ENCODE assay signal across 13 cellular contexts in the genomic region with DNA sequence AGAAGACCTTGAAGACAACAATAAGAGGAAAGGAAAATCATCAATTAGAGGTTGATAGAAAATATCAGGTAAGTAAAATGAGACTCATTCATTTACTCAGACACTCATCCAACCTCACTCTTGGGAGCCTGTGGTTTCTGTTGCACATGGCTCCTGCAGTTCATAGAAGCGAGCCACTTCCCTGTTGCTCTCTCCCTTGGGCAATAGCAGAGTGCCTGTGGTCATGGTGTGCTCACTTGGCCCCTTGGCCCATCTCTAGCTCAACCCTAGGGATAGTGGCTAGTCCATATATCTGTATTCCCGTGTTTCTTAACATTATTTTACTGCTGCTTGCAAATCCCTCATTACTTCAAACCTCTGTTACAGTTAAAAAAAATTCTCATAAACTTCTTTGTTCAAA.
DNase-seq lines count a peak whose midpoint lies in the region; ATAC-seq and TF ChIP-seq lines count a peak whose summit lies in the region.
"Had no signal": no experiment of that assay in that cellular context is flagged by ENCODE, and none has a peak within 500 bp of the region (broad histone marks: within the 10 kb centered on the region; RNA-seq: fewer than 3 reads in every experiment).

No MANE protein-coding gene starts in this region.

- peaks cover 0 to 2% of the 10 kb centered on the region in 2 donors for H3K27me3 Mint-ChIP-seq in natural killer cell treated with Interleukin-12 subunit alpha and Interleukin-12 subunit beta and Interleukin-15 and Interleukin-18, amount 100 ng/mL, for 72 hours
- no peaks in the 10 kb centered on the region for H3K27me3 Mint-ChIP-seq in natural killer cell (ENCODE audit: low read depth in 2 of 2)
- no peaks in the 10 kb centered on the region for H3K27me3 Mint-ChIP-seq in HFFc6 (ENCODE audit: insufficient read depth)

- ATAC-seq in natural killer cell treated with Interleukin-12 subunit alpha and Interleukin-12 subunit beta and Interleukin-15 and Interleukin-18, amount 100 ng/mL, for 72 hours: peak; percentile 74 to 78
- no peak for ATAC-seq in natural killer cell
- ATAC-seq: stimulated activated effector memory CD8-positive, alpha-beta T cell treated with anti-CD3 and anti-CD28 coated beads, Interleukin-12 subunit alpha, Interleukin-12 subunit beta, amount 100 ng/mL, for 72 hours had no signal

- peaks cover 24 to 46% of the 10 kb centered on the region in 2 donors for H3K4me1 Mint-ChIP-seq in natural killer cell treated with Interleukin-12 subunit alpha and Interleukin-12 subunit beta and Interleukin-15 and Interleukin-18, amount 100 ng/mL, for 72 hours (ENCODE audit: low read depth in 2 of 2)
- H3K4me1 Mint-ChIP-seq in natural killer cell: peaks cover 17 to 23% of the 10 kb centered on the region in 2 donors
- peaks cover 8% of the 10 kb centered on the region for H3K4me1 Mint-ChIP-seq in HFFc6 (ENCODE audit: low read depth)

- peaks cover 6% of the 10 kb centered on the region for H3K36me3 Mint-ChIP-seq in natural killer cell treated with Interleukin-12 subunit alpha and Interleukin-12 subunit beta and Interleukin-15 and Interleukin-18, amount 100 ng/mL, for 72 hours
- H3K36me3 Mint-ChIP-seq in natural killer cell (no peaks in the 10 kb centered on the region), HFFc6 (ENCODE audit: low read depth) (no peaks in the 10 kb centered on the region)
- H3K36me3 Mint-ChIP-seq: stimulated activated effector memory CD8-positive, alpha-beta T cell treated with anti-CD3 and anti-CD28 coated beads, Interleukin-12 subunit alpha, Interleukin-12 subunit beta, amount 100 ng/mL, for 72 hours had no signal

- peaks cover 3% of the 10 kb centered on the region for H3K9me3 Mint-ChIP-seq in natural killer cell treated with Interleukin-12 subunit alpha and Interleukin-12 subunit beta and Interleukin-15 and Interleukin-18, amount 100 ng/mL, for 72 hours
- H3K9me3 Mint-ChIP-seq in natural killer cell (no peaks in the 10 kb centered on the region), HFFc6 (no peaks in the 10 kb centered on the region)
- H3K9me3 Mint-ChIP-seq: stimulated activated effector memory CD8-positive, alpha-beta T cell treated with anti-CD3 and anti-CD28 coated beads, Interleukin-12 subunit alpha, Interleukin-12 subunit beta, amount 100 ng/mL, for 72 hours had no signal

- DNase-seq in natural killer cell treated with Interleukin-12 subunit alpha and Interleukin-12 subunit beta and Interleukin-15 and Interleukin-18, amount 100 ng/mL, for 72 hours (ENCODE audit: low spot score): no peak
- DNase-seq in natural killer cell: no peak
- peak; percentile 7 for DNase-seq in NCI-H2107 (lab: John Stamatoyannopoulos, UW)
- peak; percentile 17 for DNase-seq in UCSD-AML1 (lab: John Stamatoyannopoulos, UW; ENCODE audit: unreplicated experiment)
- DNase-seq in stimulated activated naive CD4-positive, alpha-beta T cell treated with Interleukin-2 at 50 U/mL for 16 hours (lab: John Stamatoyannopoulos, UW): no peak
- DNase-seq in GM13976 (ENCODE audit: low spot score): no peak
- no peak for DNase-seq in HFFc6
- no peak for DNase-seq in activated CD4-positive, CD25-positive, alpha-beta regulatory T cell (lab: John Stamatoyannopoulos, UW)
- DNase-seq: activated naive CD4-positive, alpha-beta T cell treated with anti-CD3 and anti-CD28 coated beads, Interleukin-2, amount 50 U/mL, for 16 hours; NCI-H187; NCI-H82; occipital lobe had no signal

- TF ChIP-seq CTCF in natural killer cell (IDR thresholded peaks at IDR 0.05): no peak
- TF ChIP-seq CTCF in GM13976 (IDR thresholded peaks at IDR 0.05; ENCODE audit: borderline replicate concordance, control extremely low read depth, extremely low read depth, insufficient read depth, missing control alignments): no peak
- no peak for TF ChIP-seq CTCF in HFFc6 (IDR thresholded peaks at IDR 0.05)

- in situ Hi-C loops in GM13976 (cut with MboI; ENCODE audit: low sequenced_read_pairs, unreplicated experiment): no loop called here

- H3K4me3 Mint-ChIP-seq in natural killer cell treated with Interleukin-12 subunit alpha and Interleukin-12 subunit beta and Interleukin-15 and Interleukin-18, amount 100 ng/mL, for 72 hours: peak overlapping the region; percentile 15
- H3K4me3 Mint-ChIP-seq in natural killer cell: no peak overlapping the region
- no peak overlapping the region for H3K4me3 Mint-ChIP-seq in HFFc6
- H3K4me3 Mint-ChIP-seq: stimulated activated effector memory CD8-positive, alpha-beta T cell treated with anti-CD3 and anti-CD28 coated beads, Interleukin-12 subunit alpha, Interleukin-12 subunit beta, amount 100 ng/mL, for 72 hours had no signal

- peak overlapping the region in 1 of 2 donors; percentile 89 for H3K27ac Mint-ChIP-seq in natural killer cell treated with Interleukin-12 subunit alpha and Interleukin-12 subunit beta and Interleukin-15 and Interleukin-18, amount 100 ng/mL, for 72 hours
- H3K27ac Mint-ChIP-seq in natural killer cell: no peak overlapping the region
- no peak overlapping the region for H3K27ac Mint-ChIP-seq in HFFc6
- H3K27ac Mint-ChIP-seq: stimulated activated effector memory CD8-positive, alpha-beta T cell treated with anti-CD3 and anti-CD28 coated beads, Interleukin-12 subunit alpha, Interleukin-12 subunit beta, amount 100 ng/mL, for 72 hours had no signal

- intact Hi-C loops in natural killer cell (cut with micrococcal nuclease): no loop called here

Comparison
In these comparisons a context has a peak if more than half of its experiments do, and no peak if none do; other contexts are left out.
1. ATAC-seq: peak in natural killer cell treated with Interleukin-12 subunit alpha and Interleukin-12 subunit beta and Interleukin-15 and Interleukin-18, amount 100 ng/mL, for 72 hours (2 of 2); none in natural killer cell (0 of 3).
2. DNase-seq: peak in NCI-H2107 (single experiment) and UCSD-AML1 (single experiment); none in natural killer cell treated with Interleukin-12 subunit alpha and Interleukin-12 subunit beta and Interleukin-15 and Interleukin-18, amount 100 ng/mL, for 72 hours (single experiment), natural killer cell (single experiment), stimulated activated naive CD4-positive, alpha-beta T cell treated with Interleukin-2 at 50 U/mL for 16 hours (single experiment), GM13976 (single experiment), HFFc6 (single experiment) and activated CD4-positive, CD25-positive, alpha-beta regulatory T cell (0 of 4).